In the genomic region with DNA sequence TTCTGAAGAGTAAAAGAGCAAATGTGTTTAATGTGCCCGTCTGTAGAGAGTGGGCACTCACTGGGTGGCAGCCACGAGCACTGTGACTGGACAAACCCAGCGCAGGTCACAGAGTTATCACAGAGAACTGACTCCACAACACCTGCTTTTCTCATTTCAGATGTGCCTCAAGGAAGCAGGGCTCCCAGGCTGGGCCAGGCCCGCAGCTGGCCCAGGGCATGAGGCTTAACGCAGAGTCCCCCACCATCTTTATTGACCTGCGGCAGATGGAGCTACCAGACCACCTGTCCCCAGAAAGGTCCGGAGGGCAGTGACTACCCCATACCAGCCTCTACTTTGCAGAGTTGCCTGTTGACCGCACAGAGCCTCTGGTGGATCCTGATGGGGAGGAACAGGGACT, we compare ENCODE assay signal across 26 cellular contexts. TPM values are rescaled to one million over a fixed set of nuclear protein-coding genes. Genes with fewer than 3 reads are reported as not detected.
"Had no signal": no experiment of that assay in that cellular context is flagged by ENCODE, and none has a peak within 500 bp of the region (broad histone marks: within the 10 kb centered on the region; RNA-seq: fewer than 3 reads in every experiment).

No MANE protein-coding gene starts in this region.

- H3K4me3 Mint-ChIP-seq: activated CD8-positive, alpha-beta T cell treated with anti-CD3 and anti-CD28 coated beads for 36 hours; activated naive CD4-positive, alpha-beta T cell treated with anti-CD3 and anti-CD28 coated beads for 36 hours; memory B cell; naive B cell; stimulated activated memory B cell treated with anti-CD40 and anti-IgM and Interleukin-4, amounts not matched to agents 10 μg/mL and 1 μg/mL and 100 μg/mL, for 72 hours had no signal

- H3K4me3 ChIP-seq: ascending aorta, breast epithelium, gastrocnemius medialis, heart right ventricle, pancreas, sigmoid colon, spleen, tibial nerve had no signal

- H3K36me3 Mint-ChIP-seq: memory B cell, naive B cell had no signal

- H3K27ac Mint-ChIP-seq: activated naive CD4-positive, alpha-beta T cell treated with anti-CD3 and anti-CD28 coated beads for 36 hours; memory B cell had no signal

- H3K36me3 ChIP-seq: breast epithelium, pancreas had no signal

- ATAC-seq: gastrocnemius medialis; stimulated activated memory B cell treated with anti-CD40 and anti-IgM and Interleukin-4, amounts not matched to agents 10 μg/mL and 1 μg/mL and 100 μg/mL, for 72 hours had no signal

- H3K9me3 Mint-ChIP-seq: activated CD8-positive, alpha-beta T cell treated with anti-CD3 and anti-CD28 coated beads for 36 hours; activated naive CD4-positive, alpha-beta T cell treated with anti-CD3 and anti-CD28 coated beads for 36 hours; memory B cell; naive B cell; stimulated activated memory B cell treated with anti-CD40 and anti-IgM and Interleukin-4, amounts not matched to agents 10 μg/mL and 1 μg/mL and 100 μg/mL, for 72 hours had no signal

- H3K27ac ChIP-seq: ascending aorta, breast epithelium, gastrocnemius medialis, heart right ventricle, pancreas had no signal

- DNase-seq: activated CD4-positive, alpha-beta T cell treated with anti-CD3 and anti-CD28 coated beads for 4 hours; activated CD8-positive, alpha-beta T cell treated with anti-CD3 and anti-CD28 coated beads for 36 hours; activated naive CD4-positive, alpha-beta T cell treated with anti-CD3 and anti-CD28 coated beads for 36 hours; activated T-cell treated with anti-CD3 and anti-CD28 coated beads, Interleukin-2, amount 50 U/mL, for 1 hour; cerebellar nuclear complex; cortex of kidney; gastrocnemius medialis; heart right ventricle; left ventricle myocardium superior; naive B cell; pancreas; sigmoid colon; spleen; stimulated activated CD4-positive, alpha-beta T cell treated with anti-CD3 and anti-CD28 coated beads, Interleukin-4, amount 100 ng/mL, for 4 hours had no signal

- H3K9me3 ChIP-seq: ascending aorta, breast epithelium, gastrocnemius medialis, heart right ventricle, pancreas, sigmoid colon, spleen, tibial nerve had no signal

- H3K27me3 ChIP-seq: ascending aorta, breast epithelium, heart right ventricle, pancreas, sigmoid colon, spleen, tibial nerve had no signal

- H3K4me1 ChIP-seq: breast epithelium, pancreas had no signal

- H3K27me3 Mint-ChIP-seq: activated CD8-positive, alpha-beta T cell treated with anti-CD3 and anti-CD28 coated beads for 36 hours; naive B cell had no signal

- FAIRE-seq: endometrium, pancreas, urothelium cell line had no signal

RNA-seq across cellular contexts. Expression of a gene that starts 11.9 kb away (rescaled TPM):
- total RNA-seq: ascending aorta, mononuclear cell had no signal

RNA-seq across cellular contexts. Expression of a gene that starts 41.9 kb away (rescaled TPM):
- total RNA-seq: activated CD8-positive, alpha-beta T cell treated with anti-CD3 and anti-CD28 coated beads for 36 hours; activated naive CD4-positive, alpha-beta T cell treated with anti-CD3 and anti-CD28 coated beads for 36 hours; ascending aorta; breast epithelium; gastrocnemius medialis; kidney epithelial cell; left ventricle myocardium superior; mononuclear cell; pancreas; sigmoid colon; spleen; subcutaneous adipose tissue; T-helper 2 cell treated with Interferon-gamma antibody and Interleukin-4, amounts not matched to agents 100 ng/mL and 5 ng/mL, for 36 hours; tibial nerve had no signal
- polyA plus RNA-seq: adipose tissue, heart right ventricle had no signal

RNA-seq across cellular contexts. Expression of a gene that starts 49.0 kb away (rescaled TPM):
- total RNA-seq: activated CD8-positive, alpha-beta T cell treated with anti-CD3 and anti-CD28 coated beads for 36 hours; activated naive CD4-positive, alpha-beta T cell treated with anti-CD3 and anti-CD28 coated beads for 36 hours; ascending aorta; gastrocnemius medialis; heart right ventricle; kidney epithelial cell; left ventricle myocardium superior; mononuclear cell; sigmoid colon; spleen; subcutaneous adipose tissue; T-helper 2 cell treated with Interferon-gamma antibody and Interleukin-4, amounts not matched to agents 100 ng/mL and 5 ng/mL, for 36 hours; tibial nerve had no signal
- polyA plus RNA-seq: spleen had no signal
